13 cellular contexts compared by ENCODE assay signal in the genomic region with DNA sequence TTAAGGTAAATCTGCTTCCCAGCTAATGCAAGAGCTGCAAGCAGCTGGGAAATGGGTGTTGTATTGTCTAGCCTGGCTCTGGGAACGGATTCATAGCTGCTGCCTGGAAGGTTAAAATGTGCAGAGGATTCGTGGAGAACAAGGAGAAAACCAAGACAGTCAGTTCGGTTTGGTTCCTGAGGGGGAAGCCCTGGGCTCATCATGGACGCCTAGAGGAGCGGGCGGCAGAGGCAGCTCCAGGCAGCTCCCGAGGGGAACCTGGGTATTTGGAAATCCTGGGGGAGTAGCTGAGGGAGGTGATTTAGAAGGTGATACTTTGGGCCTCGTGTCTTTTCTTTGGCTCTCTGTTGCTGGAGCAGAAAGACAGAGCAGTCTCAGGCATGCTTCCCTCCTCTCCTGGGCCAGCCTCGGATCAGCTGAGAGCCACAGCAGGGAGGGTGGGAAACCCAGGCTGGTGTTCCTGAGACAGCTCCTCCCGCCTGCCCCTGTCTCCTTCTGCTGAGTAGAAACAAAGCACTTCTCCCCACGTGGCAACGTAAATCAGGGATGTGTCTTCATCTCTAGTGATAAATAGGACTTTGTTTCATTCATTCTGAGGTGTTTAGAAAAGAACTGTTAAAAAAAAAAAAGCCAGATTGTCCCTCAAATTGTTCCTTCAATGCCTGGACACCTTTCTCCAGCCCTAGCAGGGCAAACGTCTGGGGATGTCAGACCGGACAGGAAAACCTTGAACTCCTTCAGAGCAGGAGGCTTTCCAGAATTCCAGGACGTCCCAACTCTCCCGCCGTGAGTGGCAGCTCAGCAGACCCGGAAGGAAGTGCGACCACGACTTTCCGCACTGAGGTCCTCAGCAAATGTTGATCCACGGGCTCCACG.
DNase-seq lines count a peak whose midpoint lies in the region; FAIRE-seq and TF ChIP-seq lines count a peak whose summit lies in the region.
"Had no signal": no experiment of that assay in that cellular context is flagged by ENCODE, and none has a peak within 500 bp of the region (broad histone marks: within the 10 kb centered on the region; RNA-seq: fewer than 3 reads in every experiment).

No MANE protein-coding gene starts in this region.

- TF ChIP-seq CTCF in CD14-positive monocyte (IDR thresholded peaks at IDR 0.05) (no peak), RWPE1 (conservative IDR thresholded peaks at IDR 0.05; ENCODE audit: low read depth) (no peak), right atrium auricular region (IDR thresholded peaks at IDR 0.05) (no peak), prostate gland (IDR thresholded peaks at IDR 0.05) (no peak), GM13976 (IDR thresholded peaks at IDR 0.05; ENCODE audit: borderline replicate concordance, control extremely low read depth, extremely low read depth, insufficient read depth, missing control alignments) (no peak)

- no peak overlapping the region for H3K4me3 ChIP-seq in right atrium auricular region
- no peak overlapping the region for H3K4me3 ChIP-seq in prostate gland
- no peak overlapping the region for H3K4me3 ChIP-seq in small intestine (ENCODE audit: low read depth in 1 of 2, low read length in 2 of 2)

- H3K4me1 ChIP-seq in right atrium auricular region (peaks cover 0 to 37% of the 10 kb centered on the region in 2 donors), prostate gland (replicated peaks) (peaks cover 8% of the 10 kb centered on the region), small intestine (ENCODE audit: control insufficient read depth in 2 of 2, insufficient read depth in 1 of 2, low read depth in 1 of 2, low read length in 1 of 2) (no peaks in the 10 kb centered on the region)

- in situ Hi-C loops in GM13976 (cut with MboI; ENCODE audit: low sequenced_read_pairs, unreplicated experiment) = no loop called here

- CTCF ChIA-PET in RWPE1 (lab: Yijun Ruan, JAX) = interaction anchor here (0.5 to 0.7 kb wide), 4 partner anchors 80 to 497 kb away, joined by 3 to 5 read pairs (median 4); no protein-coding TSS in a partner anchor

- TF ChIP-seq POLR2A in prostate gland (IDR thresholded peaks at IDR 0.05) = no peak

- no peak for DNase-seq in CD14-positive monocyte (ENCODE audit: low spot score)
- DNase-seq in RWPE1 (ENCODE audit: low spot score) = no peak
- DNase-seq in right atrium auricular region (ENCODE audit: low spot score) = no peak
- DNase-seq in prostate gland (ENCODE audit: low spot score) = no peak
- DNase-seq in NK-92 (lab: John Stamatoyannopoulos, UW; ENCODE audit: unreplicated experiment) = no peak
- no peak for DNase-seq in NCI-H345 treated with DMSO at 0.1 percent for 48 hours (lab: John Stamatoyannopoulos, UW; ENCODE audit: unreplicated experiment)
- DNase-seq in small intestine = no peak
- DNase-seq in GM13976 (ENCODE audit: low spot score) = no peak
- DNase-seq: activated CD8-positive, alpha-beta memory T cell treated with anti-CD3 and anti-CD28 coated beads, Interleukin-2, amount 50 U/mL, for 4 hours; CD4-positive, alpha-beta memory T cell; NCI-H2081 had no signal

- H3K27me3 Mint-ChIP-seq in CD14-positive monocyte (ENCODE audit: low read depth in 3 of 3) = peaks cover 49 to 71% (median 55%) of the 10 kb centered on the region in 3 donors

- H3K36me3 Mint-ChIP-seq in CD14-positive monocyte = peaks cover 0 to 2% of the 10 kb centered on the region in 2 donors
- H3K36me3 Mint-ChIP-seq: CD4-positive, alpha-beta memory T cell had no signal

- H3K9me3 ChIP-seq in right atrium auricular region (no peaks in the 10 kb centered on the region), prostate gland (no peaks in the 10 kb centered on the region), small intestine (ENCODE audit: control insufficient read depth, low read depth) (no peaks in the 10 kb centered on the region)

- H3K27ac ChIP-seq in RWPE1 (peak overlapping the region; percentile 91; the same call in 1 of the 2 replicates), right atrium auricular region (peak overlapping the region; percentile 65 to 72), prostate gland (peak overlapping the region; percentile 43 to 76), small intestine (ENCODE audit: low read depth in 1 of 2, low read length in 1 of 2) (peak overlapping the region in 1 of 2 donors; percentile 71)
- H3K27ac ChIP-seq: epithelial cell of prostate had no signal

- H3K4me3 Mint-ChIP-seq in CD14-positive monocyte = peak overlapping the region; percentile 64 to 90
- H3K4me3 Mint-ChIP-seq: CD4-positive, alpha-beta memory T cell had no signal

- H3K36me3 ChIP-seq in right atrium auricular region = no peaks in the 10 kb centered on the region
- H3K36me3 ChIP-seq in prostate gland = no peaks in the 10 kb centered on the region
- no peaks in the 10 kb centered on the region for H3K36me3 ChIP-seq in small intestine (ENCODE audit: control insufficient read depth in 2 of 2, insufficient read depth in 2 of 2, low read length in 2 of 2)

- H3K27me3 ChIP-seq in right atrium auricular region (no peaks in the 10 kb centered on the region), prostate gland (replicated peaks; ENCODE audit: insufficient read depth) (no peaks in the 10 kb centered on the region), small intestine (ENCODE audit: control insufficient read depth in 2 of 2, insufficient read depth in 2 of 2, low read length in 2 of 2) (no peaks in the 10 kb centered on the region)

- FAIRE-seq in small intestine (lab: Jason Lieb, UNC) = no peak
- FAIRE-seq: islet of Langerhans had no signal

- intact Hi-C loops in CD14-positive monocyte (cut with micrococcal nuclease) (no loop called here), prostate gland (cut with DNase I) (no loop called here)

- H3K9me3 Mint-ChIP-seq in CD14-positive monocyte = peaks cover 0 to 3% (median 0%) of the 10 kb centered on the region in 7 donors
- H3K9me3 Mint-ChIP-seq: CD4-positive, alpha-beta memory T cell had no signal

- POLR2A ChIA-PET in RWPE1 (lab: Yijun Ruan, JAX; ENCODE audit: low non-redundant PET) = no interaction called here

- H3K27ac Mint-ChIP-seq in CD14-positive monocyte = peak overlapping the region in 6 of 7 donors; percentile 4 to 74 (median 66)

- 64% methylated on average over 23 of the region's 23 CpGs for WGBS in prostate gland
- WGBS in small intestine, 3 donors = 63 to 79% (median 71%) methylated on average over 23 of the region's 23 CpGs

- peaks cover 27% of the 10 kb centered on the region for H3K4me1 Mint-ChIP-seq in CD14-positive monocyte
